1 cellular context compared by ENCODE assay signal in the genomic region with DNA sequence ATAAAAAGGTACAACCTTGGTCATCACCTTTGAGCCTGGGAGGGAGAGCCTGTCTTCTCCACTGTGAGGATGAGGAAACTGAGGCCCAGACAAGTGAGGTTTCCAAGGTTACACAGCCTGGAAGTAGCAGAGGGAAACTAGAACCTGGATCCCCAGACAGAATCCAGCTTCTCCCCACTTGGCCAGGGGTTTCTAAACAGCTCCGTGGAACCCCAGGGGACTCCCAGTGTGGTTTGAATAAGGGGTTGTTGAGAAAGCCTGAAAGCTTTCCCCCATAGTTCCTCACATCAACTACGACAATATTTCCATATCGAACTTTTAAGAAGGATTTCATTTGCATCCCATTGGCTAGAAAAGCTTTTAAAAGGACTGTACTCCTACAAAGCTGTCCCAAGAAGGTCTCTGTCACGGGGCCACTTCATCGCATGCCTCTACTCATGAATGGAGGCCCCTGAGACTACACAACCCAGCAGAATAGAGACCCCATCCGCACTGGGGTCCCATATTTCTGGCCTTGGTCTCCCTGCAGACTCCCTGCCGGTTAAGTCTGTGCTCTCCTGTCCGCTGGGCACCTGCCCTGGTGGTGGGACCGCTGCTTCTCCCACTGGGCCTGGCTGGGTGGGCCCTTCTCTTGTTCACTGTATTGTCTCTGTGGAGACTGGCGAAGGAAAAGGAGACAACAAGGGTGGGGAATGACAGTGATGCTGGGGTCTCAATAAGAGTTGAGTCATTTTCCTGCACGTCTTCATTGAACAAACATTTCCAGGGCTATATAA.
TF ChIP-seq lines count a peak whose summit lies in the region.

No MANE protein-coding gene starts in this region.

TF ChIP-seq in A549, 52 proteins besides CTCF, POLR2A, EP300 and RAD21:
- TF ChIP-seq HOXA7 (CRISPR knock-in tag; IDR thresholded peaks at IDR 0.05): no peak
- TF ChIP-seq MAZ (IDR thresholded peaks at IDR 0.05; ENCODE audit: borderline replicate concordance, low read depth, low read length): no peak
- no peak for TF ChIP-seq CBX8 (IDR thresholded peaks at IDR 0.05)
- TF ChIP-seq KDM1A (IDR thresholded peaks at IDR 0.05; ENCODE audit: low read depth): no peak
- no peak for TF ChIP-seq HOXB5 (CRISPR knock-in tag; IDR thresholded peaks at IDR 0.05)
- TF ChIP-seq CEBPB (IDR thresholded peaks at IDR 0.05): no peak
- TF ChIP-seq RCOR1 (IDR thresholded peaks at IDR 0.05; ENCODE audit: low read depth, low read length): no peak
- no peak for TF ChIP-seq TFCP2L1 (CRISPR knock-in tag; IDR thresholded peaks at IDR 0.05)
- no peak for TF ChIP-seq RARB (CRISPR knock-in tag; IDR thresholded peaks at IDR 0.05)
- no peak for TF ChIP-seq NFE2L2 (conservative IDR thresholded peaks at IDR 0.05; ENCODE audit: low read length)
- TF ChIP-seq ESRRA (IDR thresholded peaks at IDR 0.05; ENCODE audit: borderline replicate concordance, low read length): no peak
- TF ChIP-seq TP53 (CRISPR knock-in tag; IDR thresholded peaks at IDR 0.05): no peak
- TF ChIP-seq MYC (IDR thresholded peaks at IDR 0.05; ENCODE audit: borderline replicate concordance, low read length): no peak
- no peak for TF ChIP-seq SREBF2 (IDR thresholded peaks at IDR 0.05)
- TF ChIP-seq, protein P1, sequence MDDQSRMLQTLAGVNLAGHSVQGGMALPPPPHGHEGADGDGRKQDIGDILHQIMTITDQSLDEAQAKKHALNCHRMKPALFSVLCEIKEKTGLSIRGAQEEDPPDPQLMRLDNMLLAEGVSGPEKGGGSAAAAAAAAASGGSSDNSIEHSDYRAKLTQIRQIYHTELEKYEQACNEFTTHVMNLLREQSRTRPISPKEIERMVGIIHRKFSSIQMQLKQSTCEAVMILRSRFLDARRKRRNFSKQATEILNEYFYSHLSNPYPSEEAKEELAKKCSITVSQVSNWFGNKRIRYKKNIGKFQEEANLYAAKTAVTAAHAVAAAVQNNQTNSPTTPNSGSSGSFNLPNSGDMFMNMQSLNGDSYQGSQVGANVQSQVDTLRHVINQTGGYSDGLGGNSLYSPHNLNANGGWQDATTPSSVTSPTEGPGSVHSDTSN (IDR thresholded peaks at IDR 0.05): no peak
- TF ChIP-seq ZC3H11A (IDR thresholded peaks at IDR 0.05): no peak
- TF ChIP-seq ZNF302 (CRISPR knock-in tag; IDR thresholded peaks at IDR 0.05): no peak
